22 cellular contexts compared by ENCODE assay signal in genomic region chr11:127126956-127127355, GRCh38.
"Had no signal": no experiment of that assay in that cellular context is flagged by ENCODE, and none has a peak within 500 bp of the region (broad histone marks: within the 10 kb centered on the region; RNA-seq: fewer than 3 reads in every experiment).

No MANE protein-coding gene starts in this region.

- H3K4me1 Mint-ChIP-seq: naive thymus-derived CD4-positive, alpha-beta T cell had no signal

- H3K36me3 ChIP-seq: gastrocnemius medialis, heart right ventricle, ovary, right atrium auricular region, sigmoid colon, stomach, thoracic aorta, transverse colon had no signal

- H3K36me3 Mint-ChIP-seq: naive thymus-derived CD4-positive, alpha-beta T cell had no signal

- H3K9me3 ChIP-seq: gastrocnemius medialis, heart right ventricle, ovary, right atrium auricular region, stomach, thoracic aorta, transverse colon had no signal

- H3K4me1 ChIP-seq: gastrocnemius medialis, heart right ventricle, right atrium auricular region, sigmoid colon, stomach, transverse colon had no signal

- H3K4me3 ChIP-seq: dorsolateral prefrontal cortex, gastrocnemius medialis, heart right ventricle, ovary, right atrium auricular region, sigmoid colon, stomach, thoracic aorta, transverse colon had no signal

- H3K9me3 Mint-ChIP-seq: naive thymus-derived CD4-positive, alpha-beta T cell had no signal

- H3K27ac ChIP-seq: dorsolateral prefrontal cortex, gastrocnemius medialis, heart right ventricle, ovary, right atrium auricular region, sigmoid colon, stomach, thoracic aorta, transverse colon had no signal

- H3K27me3 ChIP-seq: gastrocnemius medialis, ovary, right atrium auricular region, sigmoid colon, stomach, transverse colon had no signal

- DNase-seq: cortex of kidney; dorsolateral prefrontal cortex; effector CD8-positive, alpha-beta T cell; gastrocnemius medialis; heart right ventricle; hypothalamus; islet precursor cell; mammary epithelial cell; naive thymus-derived CD4-positive, alpha-beta T cell; ovary; sigmoid colon; small intestine; stimulated activated CD4-positive, alpha-beta T cell treated with anti-CD3 and anti-CD28 coated beads, Interleukin-12 subunit alpha, Interleukin-12 subunit beta, amount 100 ng/mL, for 4 hours; stimulated activated naive CD4-positive, alpha-beta T cell; stomach; substantia nigra; transverse colon had no signal

- H3K27ac Mint-ChIP-seq: naive thymus-derived CD4-positive, alpha-beta T cell had no signal

- FAIRE-seq: endometrium, small intestine had no signal

- H3K4me3 Mint-ChIP-seq: naive thymus-derived CD4-positive, alpha-beta T cell had no signal

- ATAC-seq: esophagus mucosa; gastrocnemius medialis; heart right ventricle; left lobe of liver; naive thymus-derived CD4-positive, alpha-beta T cell had no signal
